In genomic region chr5:132268698-132269551, GRCh38 we compare ENCODE assay signal across 12 cellular contexts. TPM values are rescaled to one million over a fixed set of nuclear protein-coding genes. Genes with fewer than 3 reads are reported as not detected.
DNase-seq lines count a peak whose midpoint lies in the region; ATAC-seq and TF ChIP-seq lines count a peak whose summit lies in the region.
"Had no signal": no experiment of that assay in that cellular context is flagged by ENCODE, and none has a peak within 500 bp of the region (broad histone marks: within the 10 kb centered on the region; RNA-seq: fewer than 3 reads in every experiment).

No MANE protein-coding gene starts in this region.

- no peak for DNase-seq in activated naive CD8-positive, alpha-beta T cell treated with anti-CD3 and anti-CD28 coated beads for 36 hours
- DNase-seq in activated naive CD8-positive, alpha-beta T cell treated with anti-CD3 and anti-CD28 coated beads, Interleukin-2, amount 50 U/mL, for 24 hours, result no peak
- DNase-seq in endodermal cell (no peak), vagina (ENCODE audit: extremely low spot score in 2 of 2) (peak in 1 of 2 donors; percentile 81), UCSD-AML1 (lab: John Stamatoyannopoulos, UW; ENCODE audit: unreplicated experiment) (no peak), NCI-H1105 (lab: John Stamatoyannopoulos, UW) (no peak), DMS79 treated with DMSO at 0.1 percent for 48 hours (lab: John Stamatoyannopoulos, UW) (no peak)
- DNase-seq: NCI-H146 had no signal

- no peaks in the 10 kb centered on the region for H3K9me3 ChIP-seq in endodermal cell (ENCODE audit: control insufficient read depth, low read length)
- no peaks in the 10 kb centered on the region for H3K9me3 ChIP-seq in vagina
- H3K9me3 ChIP-seq: BLaER1 had no signal

- H3K4me1 Mint-ChIP-seq in activated naive CD8-positive, alpha-beta T cell treated with anti-CD3 and anti-CD28 coated beads for 36 hours, result peaks cover 24% of the 10 kb centered on the region
- peaks cover 39% of the 10 kb centered on the region for H3K4me1 Mint-ChIP-seq in activated naive CD8-positive, alpha-beta T cell treated with anti-CD3 and anti-CD28 coated beads, Interleukin-2, amount 50 U/mL, for 24 hours
- peaks cover 4% of the 10 kb centered on the region for H3K4me1 Mint-ChIP-seq in endodermal cell

- H3K9ac ChIP-seq in endodermal cell (ENCODE audit: extremely low read depth, low read length, poor library complexity, severe bottlenecking), result no peak overlapping the region
- H3K9ac ChIP-seq: BLaER1 had no signal

- no peaks in the 10 kb centered on the region for H3K36me3 Mint-ChIP-seq in activated naive CD8-positive, alpha-beta T cell treated with anti-CD3 and anti-CD28 coated beads for 36 hours
- H3K36me3 Mint-ChIP-seq in activated naive CD8-positive, alpha-beta T cell treated with anti-CD3 and anti-CD28 coated beads, Interleukin-2, amount 50 U/mL, for 24 hours (ENCODE audit: low read depth), result no peaks in the 10 kb centered on the region
- no peaks in the 10 kb centered on the region for H3K36me3 Mint-ChIP-seq in endodermal cell (ENCODE audit: low read depth)
- H3K36me3 Mint-ChIP-seq: activated naive CD8-positive, alpha-beta T cell had no signal

- no peak overlapping the region for H3K4me3 Mint-ChIP-seq in activated naive CD8-positive, alpha-beta T cell treated with anti-CD3 and anti-CD28 coated beads for 36 hours
- no peak overlapping the region for H3K4me3 Mint-ChIP-seq in activated naive CD8-positive, alpha-beta T cell treated with anti-CD3 and anti-CD28 coated beads, Interleukin-2, amount 50 U/mL, for 24 hours
- H3K4me3 Mint-ChIP-seq in endodermal cell, result no peak overlapping the region
- H3K4me3 Mint-ChIP-seq: activated naive CD8-positive, alpha-beta T cell had no signal

- H3K27ac Mint-ChIP-seq in activated naive CD8-positive, alpha-beta T cell treated with anti-CD3 and anti-CD28 coated beads for 36 hours, result peak overlapping the region; percentile 5
- H3K27ac Mint-ChIP-seq in activated naive CD8-positive, alpha-beta T cell treated with anti-CD3 and anti-CD28 coated beads, Interleukin-2, amount 50 U/mL, for 24 hours, result no peak overlapping the region
- H3K27ac Mint-ChIP-seq in endodermal cell, result no peak overlapping the region
- H3K27ac Mint-ChIP-seq: activated naive CD8-positive, alpha-beta T cell had no signal

- WGBS in endodermal cell (ENCODE audit: insufficient coverage in 1 of 2, insufficient read length in 1 of 2), 2 experiments, result 84 to 94% methylated on average over 2 to 8 of the region's 8 CpGs

- no peaks in the 10 kb centered on the region for H3K4me1 ChIP-seq in endodermal cell (ENCODE audit: control insufficient read depth, insufficient read depth, low read length)
- H3K4me1 ChIP-seq in vagina, result peaks cover 52% of the 10 kb centered on the region

- peaks cover 8% of the 10 kb centered on the region for H3K27me3 Mint-ChIP-seq in activated naive CD8-positive, alpha-beta T cell treated with anti-CD3 and anti-CD28 coated beads for 36 hours
- H3K27me3 Mint-ChIP-seq in activated naive CD8-positive, alpha-beta T cell treated with anti-CD3 and anti-CD28 coated beads, Interleukin-2, amount 50 U/mL, for 24 hours, result peaks cover 3% of the 10 kb centered on the region
- no peaks in the 10 kb centered on the region for H3K27me3 Mint-ChIP-seq in endodermal cell (ENCODE audit: insufficient read depth)

- TF ChIP-seq POLR2A in vagina (IDR thresholded peaks at IDR 0.05), result no peak

- no peak for ATAC-seq in activated naive CD8-positive, alpha-beta T cell treated with anti-CD3 and anti-CD28 coated beads, Interleukin-2, amount 50 U/mL, for 24 hours
- peak; percentile 74 for ATAC-seq in HG03064 (IDR thresholded peaks at IDR 0.05; ENCODE audit: low read depth, unreplicated experiment)

- H3K27ac ChIP-seq in endodermal cell (ENCODE audit: low read depth, low read length), result peak overlapping the region; percentile 44
- peak overlapping the region; percentile 77 for H3K27ac ChIP-seq in vagina

- H3K27me3 ChIP-seq in endodermal cell (ENCODE audit: control insufficient read depth, insufficient read depth, low read length, poor library complexity, severe bottlenecking), result no peaks in the 10 kb centered on the region
- H3K27me3 ChIP-seq in vagina, result no peaks in the 10 kb centered on the region

- H3K9me3 Mint-ChIP-seq in activated naive CD8-positive, alpha-beta T cell treated with anti-CD3 and anti-CD28 coated beads for 36 hours, result no peaks in the 10 kb centered on the region
- H3K9me3 Mint-ChIP-seq in activated naive CD8-positive, alpha-beta T cell treated with anti-CD3 and anti-CD28 coated beads, Interleukin-2, amount 50 U/mL, for 24 hours, result no peaks in the 10 kb centered on the region
- H3K9me3 Mint-ChIP-seq in endodermal cell, result no peaks in the 10 kb centered on the region

- TF ChIP-seq CTCF in endodermal cell (conservative IDR thresholded peaks at IDR 0.05), result no peak
- TF ChIP-seq CTCF in vagina (IDR thresholded peaks at IDR 0.05), result no peak

- H3K4me3 ChIP-seq in endodermal cell (ENCODE audit: low read length) (no peak overlapping the region), vagina (no peak overlapping the region)
- H3K4me3 ChIP-seq: BLaER1 had no signal

- H3K36me3 ChIP-seq in endodermal cell (ENCODE audit: control insufficient read depth, insufficient read depth, low read length) (peaks cover 4% of the 10 kb centered on the region), vagina (peaks cover 0 to 16% of the 10 kb centered on the region in 2 donors)
- H3K36me3 ChIP-seq: BLaER1 had no signal

- intact Hi-C loops in vagina (cut with DNase I), result no loop called here

RNA-seq across cellular contexts. Expression of gene PDLIM4, which starts 11.4 kb away (rescaled TPM):
- total RNA-seq in activated naive CD8-positive, alpha-beta T cell treated with anti-CD3 and anti-CD28 coated beads for 36 hours, result under 1 TPM in 1 of 2 experiments, not detected in 1; 0.31 TPM
- total RNA-seq in endodermal cell (10 to 100 TPM in 1 of 2 donors, 1 to 10 TPM in 1; 9.0 to 11.2 TPM), vagina (76.4 TPM)
- 32.8 TPM for polyA plus RNA-seq in endodermal cell (2013, experiment 1 of 2)
- polyA plus RNA-seq in endodermal cell (2013, experiment 2 of 2), result 29.0 TPM
- polyA plus RNA-seq: neural cell had no signal

RNA-seq across cellular contexts. Expression of gene SLC22A4, which starts 25.3 kb away (rescaled TPM):
- 1 to 10 TPM in 1 of 2 experiments, under 1 TPM in 1; 0.95 to 1.3 TPM for total RNA-seq in activated naive CD8-positive, alpha-beta T cell treated with anti-CD3 and anti-CD28 coated beads for 36 hours
- under 1 TPM in 1 of 2 donors, not detected in 1; 0.68 TPM for total RNA-seq in endodermal cell
- 0.18 TPM for polyA plus RNA-seq in endodermal cell (2013, experiment 1 of 2)
- polyA plus RNA-seq in endodermal cell (2013, experiment 2 of 2), result 0.12 TPM
- total RNA-seq in vagina, result 1.7 TPM

RNA-seq across cellular contexts. Expression of gene P4HA2, which starts 41.3 kb away (rescaled TPM):
- total RNA-seq in activated naive CD8-positive, alpha-beta T cell treated with anti-CD3 and anti-CD28 coated beads for 36 hours, result 1 to 10 TPM; 8.1 to 8.7 TPM
- total RNA-seq in endodermal cell, result 10 to 100 TPM; 15.1 to 19.6 TPM
- 16.6 TPM for polyA plus RNA-seq in endodermal cell (2013, experiment 1 of 2)
- 14.6 TPM for polyA plus RNA-seq in endodermal cell (2013, experiment 2 of 2)
- 42.0 TPM for total RNA-seq in vagina

Comparison
In these comparisons a context has a peak if more than half of its experiments do, and no peak if none do; other contexts are left out.
1. RNA of gene PDLIM4, which starts 11.4 kb away (total RNA-seq): 76.4 TPM in vagina (single experiment) and 9.0 to 11.2 TPM in endodermal cell; 0.31 TPM in activated naive CD8-positive, alpha-beta T cell treated with anti-CD3 and anti-CD28 coated beads for 36 hours; every median in the first group is over 4 times any median in the second.